ENCODE assay signal across 16 cellular contexts in genomic region chr17:72597354-72598087, GRCh38.
"Had no signal": no experiment of that assay in that cellular context is flagged by ENCODE, and none has a peak within 500 bp of the region (broad histone marks: within the 10 kb centered on the region; RNA-seq: fewer than 3 reads in every experiment).

No MANE protein-coding gene starts in this region.

- DNase-seq: activated CD4-positive, alpha-beta T cell treated with anti-CD3 and anti-CD28 coated beads for 1 hour; activated CD4-positive, alpha-beta T cell treated with anti-CD3 and anti-CD28 coated beads, Interleukin-2, amount 50 U/mL, for 48 hours; activated CD8-positive, alpha-beta memory T cell treated with anti-CD3 and anti-CD28 coated beads, Interleukin-2, amount 10 ng/mL, durations not matched to agents 7 days and 5 days; effector memory CD4-positive, alpha-beta T cell; foreskin keratinocyte; glutamatergic neuron; hippocampal formation; islet precursor cell; lower lobe of right lung; stimulated activated CD4-positive, alpha-beta T cell treated with anti-CD3 and anti-CD28 coated beads, Interleukin-12 subunit alpha, Interleukin-12 subunit beta, amount 100 ng/mL, for 4 hours; stimulated activated CD4-positive, alpha-beta T cell treated with anti-CD3 and anti-CD28 coated beads, Interleukin-1b, Interleukin-23, amount 100 ng/mL, for 48 hours; stimulated activated CD8-positive, alpha-beta memory T cell treated with anti-CD3 and anti-CD28 coated beads, Interleukin-4, amount 100 ng/mL, for 48 hours; stimulated activated naive CD4-positive, alpha-beta T cell; tibial artery; WERI-Rb-1 had no signal

- ATAC-seq: activated CD8-positive, alpha-beta memory T cell treated with anti-CD3 and anti-CD28 coated beads, Interleukin-2, amount 10 ng/mL, durations not matched to agents 7 days and 5 days; foreskin keratinocyte; lower lobe of right lung had no signal

- H3K27ac ChIP-seq: foreskin keratinocyte, lower lobe of right lung, tibial artery, vagina, WERI-Rb-1 had no signal

- H3K4me3 ChIP-seq: lower lobe of right lung, tibial artery, vagina had no signal

- H3K9me3 ChIP-seq: lower lobe of right lung, tibial artery, vagina had no signal

- H3K36me3 ChIP-seq: lower lobe of right lung, tibial artery, vagina, WERI-Rb-1 had no signal

- H3K27me3 ChIP-seq: foreskin keratinocyte, vagina had no signal
